Comparison of ENCODE assay signal across 1 cellular context in the genomic region with DNA sequence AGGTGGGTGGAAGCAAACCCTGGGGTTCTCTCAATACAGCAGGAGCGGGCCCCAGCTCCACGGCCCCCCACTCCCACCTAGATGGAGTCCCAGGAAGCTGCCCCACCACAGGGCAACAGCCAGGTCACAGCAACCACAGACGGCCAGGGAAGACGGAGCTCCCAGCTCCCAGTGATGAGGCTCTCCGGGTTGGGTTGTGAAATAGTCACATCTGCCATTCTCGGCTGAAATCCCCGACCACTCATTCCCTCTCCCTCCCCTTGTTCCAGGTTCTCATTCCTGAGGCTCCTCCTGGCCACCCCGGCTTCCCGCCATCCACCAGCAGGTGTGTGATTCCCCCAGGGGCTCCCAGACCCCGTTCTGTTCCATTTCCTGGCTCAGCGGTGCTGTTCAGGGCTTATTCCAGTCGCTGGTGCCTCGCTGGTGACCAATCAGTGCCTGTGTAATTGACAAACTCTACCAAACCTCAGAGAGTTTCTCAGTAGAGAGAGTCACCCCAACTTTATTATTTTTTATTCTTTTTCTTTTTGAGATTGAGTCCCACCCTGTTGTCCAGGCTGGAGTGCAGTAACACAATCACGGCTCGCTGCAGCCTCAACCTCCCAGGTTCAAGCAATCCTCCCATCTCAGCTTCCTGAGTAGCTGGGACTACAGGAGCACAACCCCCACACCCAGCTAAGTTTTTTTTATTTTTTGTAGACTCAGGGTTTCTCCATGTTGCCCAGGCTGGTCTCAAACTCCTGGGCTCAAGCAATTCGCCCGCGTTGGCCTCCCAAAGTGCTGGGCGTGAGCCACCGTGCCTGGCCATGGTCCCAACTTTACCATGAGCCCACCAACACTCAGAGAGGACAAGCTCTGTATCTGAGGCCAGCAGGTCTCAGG.
TF ChIP-seq lines count a peak whose summit lies in the region.

No MANE protein-coding gene starts in this region.

TF ChIP-seq in WTC11, 78 proteins besides CTCF, POLR2A, EP300 and RAD21 (continued from another document):
- TF ChIP-seq ZNF425 (CRISPR knock-in tag; conservative IDR thresholded peaks at IDR 0.05) (no peak), TP53 (CRISPR knock-in tag; IDR thresholded peaks at IDR 0.05) (no peak), IRF1 (CRISPR knock-in tag; IDR thresholded peaks at IDR 0.05) (no peak), ZNF219 (CRISPR knock-in tag; IDR thresholded peaks at IDR 0.05; ENCODE audit: borderline replicate concordance) (no peak), SMAD3 (CRISPR knock-in tag; IDR thresholded peaks at IDR 0.05; ENCODE audit: borderline replicate concordance) (no peak), TCF7 (CRISPR knock-in tag; IDR thresholded peaks at IDR 0.05; ENCODE audit: low read depth) (no peak), NR3C1 (CRISPR knock-in tag; conservative IDR thresholded peaks at IDR 0.05; ENCODE audit: low read depth) (no peak), SP1 (CRISPR knock-in tag; conservative IDR thresholded peaks at IDR 0.05) (no peak), CREM (CRISPR knock-in tag; IDR thresholded peaks at IDR 0.05) (no peak), ZBTB43 (CRISPR knock-in tag; IDR thresholded peaks at IDR 0.05) (no peak)
